In the genomic region with DNA sequence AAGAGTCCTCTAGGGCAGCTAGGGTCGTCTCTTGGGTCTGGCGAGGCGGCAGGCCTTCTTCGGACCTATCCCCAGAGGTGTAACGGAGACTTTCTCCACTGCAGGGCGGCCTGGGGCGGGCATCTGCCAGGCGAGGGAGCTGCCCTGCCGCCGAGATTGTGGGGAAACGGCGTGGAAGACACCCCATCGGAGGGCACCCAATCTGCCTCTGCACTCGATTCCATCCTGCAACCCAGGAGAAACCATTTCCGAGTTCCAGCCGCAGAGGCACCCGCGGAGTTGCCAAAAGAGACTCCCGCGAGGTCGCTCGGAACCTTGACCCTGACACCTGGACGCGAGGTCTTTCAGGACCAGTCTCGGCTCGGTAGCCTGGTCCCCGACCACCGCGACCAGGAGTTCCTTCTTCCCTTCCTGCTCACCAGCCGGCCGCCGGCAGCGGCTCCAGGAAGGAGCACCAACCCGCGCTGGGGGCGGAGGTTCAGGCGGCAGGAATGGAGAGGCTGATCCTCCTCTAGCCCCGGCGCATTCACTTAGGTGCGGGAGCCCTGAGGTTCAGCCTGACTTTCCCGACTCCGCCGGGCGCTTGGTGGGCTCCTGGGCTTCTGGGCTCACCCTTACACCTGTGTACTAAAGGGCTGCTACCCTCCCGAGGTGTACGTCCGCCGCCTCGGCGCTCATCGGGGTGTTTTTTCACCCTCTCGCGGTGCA, we compare ENCODE assay signal across 9 cellular contexts. TPM values are rescaled to one million over a fixed set of nuclear protein-coding genes. Genes with fewer than 3 reads are reported as not detected.
DNase-seq lines count a peak whose midpoint lies in the region; ATAC-seq and TF ChIP-seq lines count a peak whose summit lies in the region.
"Had no signal": no experiment of that assay in that cellular context is flagged by ENCODE, and none has a peak within 500 bp of the region (broad histone marks: within the 10 kb centered on the region; RNA-seq: fewer than 3 reads in every experiment).

No MANE protein-coding gene starts in this region.

- no peaks in the 10 kb centered on the region for H3K79me1 ChIP-seq in neuronal stem cell (ENCODE audit: low read depth, low read length)

- H3K9me3 Mint-ChIP-seq in CD4-positive, alpha-beta T cell: no peaks in the 10 kb centered on the region
- no peaks in the 10 kb centered on the region for H3K9me3 Mint-ChIP-seq in activated CD4-positive, alpha-beta memory T cell treated with anti-CD3 and anti-CD28 coated beads, Interleukin-2, amount 10 ng/mL, durations not matched to agents 7 days and 5 days

- intact Hi-C loops in CD4-positive, alpha-beta T cell (cut with DNase I, micrococcal nuclease): no loop called here

- no peak overlapping the region for H4K8ac ChIP-seq in neuronal stem cell (ENCODE audit: low read depth, low read length)

- no peaks in the 10 kb centered on the region for H3K36me3 ChIP-seq in neuronal stem cell (replicated peaks in 1 of 2; ENCODE audit: control insufficient read depth in 2 of 2, insufficient read depth in 2 of 2, low read length in 2 of 2)

- H3K4me1 Mint-ChIP-seq in CD4-positive, alpha-beta T cell (ENCODE audit: low read depth): peaks cover 23% of the 10 kb centered on the region
- H3K4me1 Mint-ChIP-seq in activated CD4-positive, alpha-beta memory T cell treated with anti-CD3 and anti-CD28 coated beads, Interleukin-2, amount 10 ng/mL, durations not matched to agents 7 days and 5 days: peaks cover 12% of the 10 kb centered on the region

- POLR2A ChIA-PET in CD4-positive, alpha-beta T cell (lab: Charles Lee): no interaction called here
- POLR2A ChIA-PET in activated CD4-positive, alpha-beta memory T cell treated with anti-CD3 and anti-CD28 coated beads, Interleukin-2, amount 10 ng/mL, durations not matched to agents 7 days and 5 days (lab: Charles Lee): no interaction called here

- no peak for TF ChIP-seq CTCF in CD4-positive, alpha-beta T cell (IDR thresholded peaks at IDR 0.05)
- TF ChIP-seq CTCF in fibroblast of villous mesenchyme (IDR thresholded peaks at IDR 0.05; ENCODE audit: insufficient read depth, low read depth, low read length): no peak

- peaks cover 91% of the 10 kb centered on the region for H3K27me3 ChIP-seq in CD4-positive, alpha-beta T cell (ENCODE audit: control insufficient read depth, insufficient read depth, low read length)
- H3K27me3 ChIP-seq in neuronal stem cell (ENCODE audit: control insufficient read depth in 3 of 3, insufficient read depth in 3 of 3, low read depth in 1 of 3, low read length in 3 of 3): peaks cover 52 to 93% (median 75%) of the 10 kb centered on the region in 3 experiments

- peaks cover 87% of the 10 kb centered on the region for H3K27me3 Mint-ChIP-seq in CD4-positive, alpha-beta T cell
- H3K27me3 Mint-ChIP-seq in activated CD4-positive, alpha-beta memory T cell treated with anti-CD3 and anti-CD28 coated beads, Interleukin-2, amount 10 ng/mL, durations not matched to agents 7 days and 5 days: peaks cover 89% of the 10 kb centered on the region

- H3K18ac ChIP-seq in neuronal stem cell (ENCODE audit: low read length): peak overlapping the region; percentile 67

- WGBS in neuronal stem cell (ENCODE audit: extremely low coverage in 2 of 2, insufficient read length in 2 of 2, insufficient replicate concordance in 1 of 2), 2 donors: no CpG with 5 or more reads among the region's 53 CpGs

- H3K9me3 ChIP-seq in CD4-positive, alpha-beta T cell (ENCODE audit: control insufficient read depth, low read length): no peaks in the 10 kb centered on the region
- peaks cover 2 to 5% of the 10 kb centered on the region in 2 donors for H3K9me3 ChIP-seq in neuronal stem cell (replicated peaks in 1 of 2; ENCODE audit: control insufficient read depth in 2 of 2, insufficient read depth in 1 of 2, low read depth in 1 of 2, low read length in 2 of 2)

- no peak for ATAC-seq in CD4-positive, alpha-beta T cell (ENCODE audit: poor library complexity)
- no peak for ATAC-seq in HG02840 (IDR thresholded peaks at IDR 0.05; ENCODE audit: low FRiP score, unreplicated experiment)
- no peak for ATAC-seq in HG02852 (IDR thresholded peaks at IDR 0.05; ENCODE audit: unreplicated experiment)

- no peak overlapping the region for H3K14ac ChIP-seq in neuronal stem cell (ENCODE audit: low read length)

- H3K4ac ChIP-seq in neuronal stem cell (ENCODE audit: low read length): no peak overlapping the region

- H4K91ac ChIP-seq in neuronal stem cell (ENCODE audit: low read depth, low read length, poor library complexity): no peak overlapping the region

- H2BK5ac ChIP-seq in neuronal stem cell (ENCODE audit: low read length): peak overlapping the region; percentile 10

- peak overlapping the region; percentile 56 for H3K4me2 ChIP-seq in neuronal stem cell (ENCODE audit: insufficient read depth, low read length, poor library complexity, severe bottlenecking)

- no peak overlapping the region for H2BK12ac ChIP-seq in neuronal stem cell (ENCODE audit: low read length)

- peak overlapping the region; percentile 79 for H2AFZ ChIP-seq in neuronal stem cell (ENCODE audit: low read length)

- no peak overlapping the region for H2AK5ac ChIP-seq in neuronal stem cell (ENCODE audit: low read depth, low read length)

- no peak overlapping the region for H3K27ac Mint-ChIP-seq in CD4-positive, alpha-beta T cell
- H3K27ac Mint-ChIP-seq in activated CD4-positive, alpha-beta memory T cell treated with anti-CD3 and anti-CD28 coated beads, Interleukin-2, amount 10 ng/mL, durations not matched to agents 7 days and 5 days: no peak overlapping the region

- CTCF ChIA-PET in CD4-positive, alpha-beta T cell (lab: Charles Lee): no interaction called here
- CTCF ChIA-PET in activated CD4-positive, alpha-beta memory T cell treated with anti-CD3 and anti-CD28 coated beads, Interleukin-2, amount 10 ng/mL, durations not matched to agents 7 days and 5 days (lab: Charles Lee): interaction anchor here (1.1 to 1.7 kb wide), 2 partner anchors 16 to 493 kb away, joined by 3 to 4 read pairs; no protein-coding TSS in a partner anchor

- peak overlapping the region; percentile 51 for H3K4me3 Mint-ChIP-seq in CD4-positive, alpha-beta T cell
- H3K4me3 Mint-ChIP-seq in activated CD4-positive, alpha-beta memory T cell treated with anti-CD3 and anti-CD28 coated beads, Interleukin-2, amount 10 ng/mL, durations not matched to agents 7 days and 5 days: peak overlapping the region; percentile 21

- H2BK15ac ChIP-seq in neuronal stem cell (ENCODE audit: low read length): no peak overlapping the region

- no peaks in the 10 kb centered on the region for H3K36me3 Mint-ChIP-seq in CD4-positive, alpha-beta T cell (ENCODE audit: low read depth)
- no peaks in the 10 kb centered on the region for H3K36me3 Mint-ChIP-seq in activated CD4-positive, alpha-beta memory T cell treated with anti-CD3 and anti-CD28 coated beads, Interleukin-2, amount 10 ng/mL, durations not matched to agents 7 days and 5 days (ENCODE audit: low read depth)

- no peak overlapping the region for H2BK120ac ChIP-seq in neuronal stem cell (ENCODE audit: low read depth, low read length)

- H3K9ac ChIP-seq in neuronal stem cell (ENCODE audit: low read depth, low read length, poor library complexity): no peak overlapping the region

- peaks cover 8 to 12% of the 10 kb centered on the region in 2 donors for H3K4me1 ChIP-seq in neuronal stem cell (ENCODE audit: control insufficient read depth in 2 of 2, insufficient read depth in 1 of 2, low read depth in 1 of 2, low read length in 2 of 2)

- DNase-seq in CD4-positive, alpha-beta T cell: no peak
- no peak for DNase-seq in activated CD4-positive, alpha-beta memory T cell treated with anti-CD3 and anti-CD28 coated beads, Interleukin-2, amount 10 ng/mL, durations not matched to agents 7 days and 5 days
- DNase-seq in fibroblast of villous mesenchyme (ENCODE audit: low read depth) (no peak), neuronal stem cell (ENCODE audit: low spot score) (no peak), superior temporal gyrus (ENCODE audit: extremely low spot score) (no peak), NCI-H510A (lab: John Stamatoyannopoulos, UW) (no peak)

- H3K23ac ChIP-seq in neuronal stem cell (ENCODE audit: low read depth, low read length, poor library complexity): no peak overlapping the region

- H3K4me3 ChIP-seq in fibroblast of villous mesenchyme (ENCODE audit: low read depth, low read length) (peak overlapping the region; percentile 23), neuronal stem cell (ENCODE audit: low read length in 2 of 2) (peak overlapping the region in 1 of 2 donors; percentile 56)
- H3K4me3 ChIP-seq: lung had no signal

- H3K27ac ChIP-seq in CD4-positive, alpha-beta T cell (ENCODE audit: low read depth, low read length): no peak overlapping the region
- no peak overlapping the region for H3K27ac ChIP-seq in neuronal stem cell (replicated peaks; ENCODE audit: low read length)

RNA-seq across cellular contexts. Expression of a gene that starts 8.2 kb away (rescaled TPM):
- total RNA-seq in CD4-positive, alpha-beta T cell: not detected
- total RNA-seq in activated CD4-positive, alpha-beta memory T cell treated with anti-CD3 and anti-CD28 coated beads, Interleukin-2, amount 10 ng/mL, durations not matched to agents 7 days and 5 days: not detected
- under 0.01 TPM in 1 of 2 replicates, not detected in the other for total RNA-seq in fibroblast of villous mesenchyme
- 0.15 TPM for polyA plus RNA-seq in neuronal stem cell (2013, experiment 1 of 2)
- 0.22 TPM for polyA plus RNA-seq in neuronal stem cell (2013, experiment 2 of 2)

RNA-seq across cellular contexts. Expression of a gene that starts 59.6 kb away (rescaled TPM):
- total RNA-seq in CD4-positive, alpha-beta T cell: not detected
- under 1 TPM; 0.08 to 0.13 TPM for total RNA-seq in activated CD4-positive, alpha-beta memory T cell treated with anti-CD3 and anti-CD28 coated beads, Interleukin-2, amount 10 ng/mL, durations not matched to agents 7 days and 5 days
- total RNA-seq in fibroblast of villous mesenchyme: not detected in 2 replicates
- 171 TPM for polyA plus RNA-seq in neuronal stem cell (2013, experiment 1 of 2)
- polyA plus RNA-seq in neuronal stem cell (2013, experiment 2 of 2): 176 TPM
